27 cellular contexts compared by ENCODE assay signal in genomic region chr5:91020065-91020800, GRCh38.
DNase-seq lines count a peak whose midpoint lies in the region; FAIRE-seq and TF ChIP-seq lines count a peak whose summit lies in the region.
"Had no signal": no experiment of that assay in that cellular context is flagged by ENCODE, and none has a peak within 500 bp of the region (broad histone marks: within the 10 kb centered on the region; RNA-seq: fewer than 3 reads in every experiment).

No MANE protein-coding gene starts in this region.

- H3K4me3 Mint-ChIP-seq in CD4-positive, alpha-beta memory T cell: no peak overlapping the region
- H3K4me3 Mint-ChIP-seq: activated CD4-positive, alpha-beta T cell treated with anti-CD3 and anti-CD28 coated beads for 36 hours; activated naive CD4-positive, alpha-beta T cell treated with anti-CD3 and anti-CD28 coated beads for 36 hours; activated T-cell treated with anti-CD3 and anti-CD28 coated beads, Interleukin-2, amount 50 U/mL, for 4 hours; B cell; HFFc6; memory B cell; stimulated activated effector memory CD8-positive, alpha-beta T cell treated with anti-CD3 and anti-CD28 coated beads, Interleukin-12 subunit alpha, Interleukin-12 subunit beta, amount 100 ng/mL, for 72 hours had no signal

- no peaks in the 10 kb centered on the region for H3K4me1 ChIP-seq in mesenchymal stem cell (ENCODE audit: control insufficient read depth, insufficient read depth, low read depth, low read length)
- H3K4me1 ChIP-seq in urinary bladder (ENCODE audit: insufficient read depth): no peaks in the 10 kb centered on the region
- H3K4me1 ChIP-seq in suprapubic skin: peaks cover 52% of the 10 kb centered on the region
- H3K4me1 ChIP-seq in CD4-positive, alpha-beta memory T cell (ENCODE audit: insufficient read depth, low read length): no peaks in the 10 kb centered on the region

- no peak overlapping the region for H4K91ac ChIP-seq in mesenchymal stem cell (ENCODE audit: low read length)

- no peak overlapping the region for H3K27ac Mint-ChIP-seq in CD4-positive, alpha-beta memory T cell
- H3K27ac Mint-ChIP-seq: activated CD4-positive, alpha-beta T cell treated with anti-CD3 and anti-CD28 coated beads for 36 hours; activated naive CD4-positive, alpha-beta T cell treated with anti-CD3 and anti-CD28 coated beads for 36 hours; B cell; HFFc6; memory B cell; stimulated activated effector memory CD8-positive, alpha-beta T cell treated with anti-CD3 and anti-CD28 coated beads, Interleukin-12 subunit alpha, Interleukin-12 subunit beta, amount 100 ng/mL, for 72 hours had no signal

- H3K79me1 ChIP-seq in mesenchymal stem cell (replicated peaks; ENCODE audit: low read length, poor library complexity, severe bottlenecking): no peaks in the 10 kb centered on the region

- no peaks in the 10 kb centered on the region for H3K36me3 ChIP-seq in mesenchymal stem cell (ENCODE audit: control insufficient read depth in 1 of 2, insufficient read depth in 2 of 2, low read depth in 1 of 2, low read length in 2 of 2)
- no peaks in the 10 kb centered on the region for H3K36me3 ChIP-seq in urinary bladder (ENCODE audit: insufficient read depth)
- no peaks in the 10 kb centered on the region for H3K36me3 ChIP-seq in suprapubic skin
- no peaks in the 10 kb centered on the region for H3K36me3 ChIP-seq in CD4-positive, alpha-beta memory T cell (ENCODE audit: insufficient read depth, low read length)
- H3K36me3 ChIP-seq: thoracic aorta had no signal

- H3K4me3 ChIP-seq in epithelial cell of proximal tubule (ENCODE audit: low read depth, low read length) (no peak overlapping the region), mesenchymal stem cell (ENCODE audit: insufficient read depth in 1 of 2, low read depth in 1 of 2, low read length in 2 of 2) (no peak overlapping the region), urinary bladder (ENCODE audit: low read depth, low read length) (no peak overlapping the region), suprapubic skin (no peak overlapping the region)
- no peak overlapping the region for H3K4me3 ChIP-seq in CD4-positive, alpha-beta memory T cell (ENCODE audit: low read length in 2 of 2)
- H3K4me3 ChIP-seq: skin epidermis, thoracic aorta had no signal

- no peak overlapping the region for H3K4me2 ChIP-seq in mesenchymal stem cell (ENCODE audit: low read length, poor library complexity, severe bottlenecking)
- H3K4me2 ChIP-seq: KMS-11 had no signal

- H2AFZ ChIP-seq in mesenchymal stem cell (ENCODE audit: low read depth, low read length): no peak overlapping the region

- no peak overlapping the region for H3K9ac ChIP-seq in mesenchymal stem cell (ENCODE audit: low read length)
- H3K9ac ChIP-seq: KMS-11 had no signal

- H2BK120ac ChIP-seq in mesenchymal stem cell (ENCODE audit: low read depth, low read length): no peak overlapping the region

- 91% methylated on average over 5 of the region's 6 CpGs for WGBS in mesenchymal stem cell
- 86% methylated on average over 6 of the region's 6 CpGs for WGBS in urinary bladder
- 89% methylated on average over 6 of the region's 6 CpGs for WGBS in suprapubic skin

- no peak overlapping the region for H2BK5ac ChIP-seq in mesenchymal stem cell (ENCODE audit: low read depth, low read length, poor library complexity, severe bottlenecking)

- CTCF ChIA-PET in CD4-positive, alpha-beta memory T cell (lab: Charles Lee; ENCODE audit: partially characterized antibody): interaction anchor here (1.2 kb wide), 1 partner anchor 7 kb away, joined by 3 read pairs; no protein-coding TSS in a partner anchor

- no peaks in the 10 kb centered on the region for H3K36me3 Mint-ChIP-seq in CD4-positive, alpha-beta memory T cell
- H3K36me3 Mint-ChIP-seq: memory B cell; stimulated activated effector memory CD8-positive, alpha-beta T cell treated with anti-CD3 and anti-CD28 coated beads, Interleukin-12 subunit alpha, Interleukin-12 subunit beta, amount 100 ng/mL, for 72 hours had no signal

- no peak for TF ChIP-seq POLR2A in suprapubic skin (IDR thresholded peaks at IDR 0.05)

- DNase-seq in epithelial cell of proximal tubule (ENCODE audit: low read depth): peak; percentile 82
- DNase-seq in mesenchymal stem cell: peak; percentile 74
- DNase-seq in GM19239 (ENCODE audit: insufficient read length, low spot score): no peak
- no peak for DNase-seq in suprapubic skin (ENCODE audit: low spot score in 2 of 2)
- no peak for DNase-seq in CD4-positive, alpha-beta memory T cell
- DNase-seq: activated CD4-positive, alpha-beta T cell treated with anti-CD3 and anti-CD28 coated beads for 36 hours; activated CD8-positive, alpha-beta memory T cell treated with anti-CD3 and anti-CD28 coated beads for 24 hours; activated naive CD4-positive, alpha-beta T cell treated with anti-CD3 and anti-CD28 coated beads for 36 hours; activated T-cell treated with anti-CD3 and anti-CD28 coated beads, Interleukin-2, amount 50 U/mL, for 4 hours; cerebellar nuclear complex; DMS79; HFFc6; left cardiac atrium; NCI-H187; NCI-H345; PC-3; SIG-M5; stimulated activated CD4-positive, alpha-beta T cell treated with anti-CD3 and anti-CD28 coated beads, Interleukin-2, amount 100 ng/mL, for 24 hours; T-helper 1 cell had no signal

- TF ChIP-seq EP300 in suprapubic skin (IDR thresholded peaks at IDR 0.05): no peak

- FAIRE-seq in TTC549 (lab: Jason Lieb, UNC) (peak; percentile 99), GM19239 (lab: Jason Lieb, UNC) (no peak)

- H3K23ac ChIP-seq in mesenchymal stem cell (ENCODE audit: low read length in 2 of 2): no peak overlapping the region

- POLR2A ChIA-PET in CD4-positive, alpha-beta memory T cell (lab: Charles Lee; ENCODE audit: partially characterized antibody): no interaction called here

- H4K8ac ChIP-seq in mesenchymal stem cell (ENCODE audit: low read length): no peak overlapping the region

- intact Hi-C loops in CD4-positive, alpha-beta memory T cell (cut with micrococcal nuclease): no loop called here

- H3K9me3 Mint-ChIP-seq in CD4-positive, alpha-beta memory T cell: peaks cover 0 to 4% (median under 1%) of the 10 kb centered on the region in 8 donors
- H3K9me3 Mint-ChIP-seq: activated naive CD4-positive, alpha-beta T cell treated with anti-CD3 and anti-CD28 coated beads for 36 hours; activated T-cell treated with anti-CD3 and anti-CD28 coated beads, Interleukin-2, amount 50 U/mL, for 4 hours; HFFc6; memory B cell; stimulated activated effector memory CD8-positive, alpha-beta T cell treated with anti-CD3 and anti-CD28 coated beads, Interleukin-12 subunit alpha, Interleukin-12 subunit beta, amount 100 ng/mL, for 72 hours had no signal

- H3K4me1 Mint-ChIP-seq in CD4-positive, alpha-beta memory T cell: no peaks in the 10 kb centered on the region
- H3K4me1 Mint-ChIP-seq: activated CD4-positive, alpha-beta T cell treated with anti-CD3 and anti-CD28 coated beads for 36 hours; B cell; memory B cell; stimulated activated effector memory CD8-positive, alpha-beta T cell treated with anti-CD3 and anti-CD28 coated beads, Interleukin-12 subunit alpha, Interleukin-12 subunit beta, amount 100 ng/mL, for 72 hours had no signal

- peak overlapping the region in 1 of 2 experiments; percentile 19 for H2BK12ac ChIP-seq in mesenchymal stem cell (ENCODE audit: low read length in 2 of 2)

- H3K27me3 ChIP-seq in mesenchymal stem cell (ENCODE audit: control insufficient read depth in 1 of 2, insufficient read depth in 1 of 2, low read length in 2 of 2) (no peaks in the 10 kb centered on the region), suprapubic skin (no peaks in the 10 kb centered on the region)
- H3K27me3 ChIP-seq in CD4-positive, alpha-beta memory T cell (ENCODE audit: insufficient read depth, low read length): peaks cover 5% of the 10 kb centered on the region

- TF ChIP-seq CTCF in epithelial cell of proximal tubule (conservative IDR thresholded peaks at IDR 0.05; ENCODE audit: low read depth, low read length) (no peak), suprapubic skin (IDR thresholded peaks at IDR 0.05) (no peak)

- no peak overlapping the region for H3K18ac ChIP-seq in mesenchymal stem cell (ENCODE audit: low read depth in 1 of 2, low read length in 2 of 2)

- peaks cover 3 to 9% of the 10 kb centered on the region in 2 donors for H3K27me3 Mint-ChIP-seq in CD4-positive, alpha-beta memory T cell

- H3K9me3 ChIP-seq in mesenchymal stem cell (ENCODE audit: control insufficient read depth, low read length) (peaks cover 1% of the 10 kb centered on the region), suprapubic skin (no peaks in the 10 kb centered on the region)
- no peaks in the 10 kb centered on the region for H3K9me3 ChIP-seq in CD4-positive, alpha-beta memory T cell (ENCODE audit: control insufficient read depth in 1 of 2, low read length in 2 of 2)

- H3K14ac ChIP-seq in mesenchymal stem cell (ENCODE audit: low read length in 2 of 2): no peak overlapping the region

- H2BK15ac ChIP-seq in mesenchymal stem cell (ENCODE audit: low read depth, poor library complexity, severe bottlenecking): no peak overlapping the region

- H3K4ac ChIP-seq in mesenchymal stem cell (ENCODE audit: low read depth in 1 of 2, low read length in 2 of 2): no peak overlapping the region

- no peak overlapping the region for H3K27ac ChIP-seq in mesenchymal stem cell (ENCODE audit: low read length, poor library complexity, severe bottlenecking)
- peak overlapping the region; percentile 47 for H3K27ac ChIP-seq in urinary bladder (ENCODE audit: low read depth)
- H3K27ac ChIP-seq in suprapubic skin: no peak overlapping the region
- no peak overlapping the region for H3K27ac ChIP-seq in CD4-positive, alpha-beta memory T cell (ENCODE audit: low read depth, low read length)
- H3K27ac ChIP-seq: KMS-11, skin epidermis, thoracic aorta had no signal

- H2AK5ac ChIP-seq in mesenchymal stem cell (ENCODE audit: low read length, severe bottlenecking): no peak overlapping the region

Comparison
In these comparisons a context has a peak if more than half of its experiments do, and no peak if none do; other contexts are left out.
1. DNase-seq: peak in epithelial cell of proximal tubule (single experiment) and mesenchymal stem cell (single experiment); none in GM19239 (single experiment), suprapubic skin (0 of 2) and CD4-positive, alpha-beta memory T cell (0 of 5).